In the genomic region with DNA sequence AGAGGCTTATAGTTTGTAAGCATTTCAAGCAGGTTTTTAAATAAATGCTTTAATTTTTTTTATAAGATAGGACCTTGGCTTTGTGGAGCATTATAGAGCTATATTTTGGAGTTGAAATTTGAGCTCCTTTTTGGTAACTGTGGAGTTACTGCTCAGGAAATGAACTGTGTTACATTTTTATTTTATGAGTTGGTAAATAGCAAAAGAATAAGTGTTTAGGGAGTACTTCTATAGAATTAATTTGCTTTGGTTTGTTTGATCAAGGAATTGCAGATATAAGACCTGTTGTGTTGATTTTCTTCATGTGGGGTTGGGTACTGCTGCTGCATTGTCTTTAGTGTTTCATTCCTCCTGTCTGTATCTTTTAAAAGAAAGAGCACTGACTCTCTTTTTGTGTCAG, we compare ENCODE assay signal across 9 cellular contexts. TPM values are rescaled to one million over a fixed set of nuclear protein-coding genes. Genes with fewer than 3 reads are reported as not detected.
DNase-seq lines count a peak whose midpoint lies in the region; ATAC-seq and TF ChIP-seq lines count a peak whose summit lies in the region.
"Had no signal": no experiment of that assay in that cellular context is flagged by ENCODE, and none has a peak within 500 bp of the region (broad histone marks: within the 10 kb centered on the region; RNA-seq: fewer than 3 reads in every experiment).

No MANE protein-coding gene starts in this region.

- CTCF ChIA-PET in activated CD4-positive, alpha-beta T cell treated with anti-CD3 and anti-CD28 coated beads, Interleukin-2, amount 10 ng/mL, durations not matched to agents 7 days and 5 days (lab: Charles Lee), result interaction anchor here (1.0 to 1.1 kb wide), 2 partner anchors 9 to 37 kb away, joined by 3 read pairs; no protein-coding TSS in a partner anchor

- H3K27ac ChIP-seq in tibial nerve, result peak overlapping the region in 1 of 4 donors; percentile 97

- H3K27me3 ChIP-seq in tibial nerve, result no peaks in the 10 kb centered on the region
- H3K27me3 ChIP-seq: spleen had no signal

- peaks cover 0 to 78% (median 34%) of the 10 kb centered on the region in 4 donors for H3K4me1 ChIP-seq in tibial nerve

- no peak for TF ChIP-seq POLR2A in tibial nerve (IDR thresholded peaks at IDR 0.05)

- H3K27ac Mint-ChIP-seq in activated CD4-positive, alpha-beta T cell treated with anti-CD3 and anti-CD28 coated beads, Interleukin-2, amount 10 ng/mL, durations not matched to agents 7 days and 5 days, result peak overlapping the region; percentile 10
- no peak overlapping the region for H3K27ac Mint-ChIP-seq in stimulated activated naive CD8-positive, alpha-beta T cell treated with anti-CD3 and anti-CD28 coated beads, Interleukin-15, amount 100 ng/mL, for 72 hours

- no peak for DNase-seq in activated CD4-positive, alpha-beta T cell treated with anti-CD3 and anti-CD28 coated beads, Interleukin-2, amount 10 ng/mL, durations not matched to agents 7 days and 5 days
- no peak for DNase-seq in activated CD4-positive, alpha-beta T cell treated with anti-CD3 and anti-CD28 coated beads, Interleukin-2, amount 50 U/mL, for 1 hour
- DNase-seq in fibroblast of pulmonary artery (ENCODE audit: low read depth) (no peak), tibial nerve (ENCODE audit: low spot score in 2 of 2) (no peak), NCI-H187 (lab: John Stamatoyannopoulos, UW) (no peak)
- no peak for DNase-seq in stimulated activated naive CD8-positive, alpha-beta T cell treated with anti-CD3 and anti-CD28 coated beads, Interleukin-15, amount 100 ng/mL, for 72 hours
- DNase-seq: spleen had no signal

- H3K9me3 ChIP-seq in tibial nerve, result no peaks in the 10 kb centered on the region
- H3K9me3 ChIP-seq: spleen had no signal

- H3K36me3 ChIP-seq in tibial nerve, result peaks cover 0 to 13% (median 0%) of the 10 kb centered on the region in 3 donors

- H3K36me3 Mint-ChIP-seq in activated CD4-positive, alpha-beta T cell treated with anti-CD3 and anti-CD28 coated beads, Interleukin-2, amount 10 ng/mL, durations not matched to agents 7 days and 5 days (ENCODE audit: low read depth), result peaks cover 57% of the 10 kb centered on the region

- peaks cover 70% of the 10 kb centered on the region for H3K4me1 Mint-ChIP-seq in activated CD4-positive, alpha-beta T cell treated with anti-CD3 and anti-CD28 coated beads, Interleukin-2, amount 10 ng/mL, durations not matched to agents 7 days and 5 days
- H3K4me1 Mint-ChIP-seq in stimulated activated naive CD8-positive, alpha-beta T cell treated with anti-CD3 and anti-CD28 coated beads, Interleukin-15, amount 100 ng/mL, for 72 hours, result peaks cover 73% of the 10 kb centered on the region

- peak overlapping the region; percentile 88 for H3K4me3 Mint-ChIP-seq in activated CD4-positive, alpha-beta T cell treated with anti-CD3 and anti-CD28 coated beads, Interleukin-2, amount 10 ng/mL, durations not matched to agents 7 days and 5 days
- H3K4me3 Mint-ChIP-seq in stimulated activated naive CD8-positive, alpha-beta T cell treated with anti-CD3 and anti-CD28 coated beads, Interleukin-15, amount 100 ng/mL, for 72 hours, result peak overlapping the region; percentile 84 to 88

- POLR2A ChIA-PET in activated CD4-positive, alpha-beta T cell treated with anti-CD3 and anti-CD28 coated beads, Interleukin-2, amount 10 ng/mL, durations not matched to agents 7 days and 5 days (lab: Charles Lee), result no interaction called here

- no peak for TF ChIP-seq EP300 in tibial nerve (IDR thresholded peaks at IDR 0.05)

- ATAC-seq in stimulated activated naive CD8-positive, alpha-beta T cell treated with anti-CD3 and anti-CD28 coated beads, Interleukin-15, amount 100 ng/mL, for 72 hours, result no peak
- ATAC-seq in GM19324 (IDR thresholded peaks at IDR 0.05; ENCODE audit: low FRiP score, unreplicated experiment), result no peak

- no peak for TF ChIP-seq CTCF in WI38 (IDR thresholded peaks at IDR 0.05; ENCODE audit: low read depth, low read length)
- TF ChIP-seq CTCF in fibroblast of pulmonary artery (IDR thresholded peaks at IDR 0.05; ENCODE audit: low read length, missing control alignments), result no peak
- TF ChIP-seq CTCF in tibial nerve (IDR thresholded peaks at IDR 0.05), result no peak

- H3K9me3 Mint-ChIP-seq in activated CD4-positive, alpha-beta T cell treated with anti-CD3 and anti-CD28 coated beads, Interleukin-2, amount 10 ng/mL, durations not matched to agents 7 days and 5 days, result no peaks in the 10 kb centered on the region
- H3K9me3 Mint-ChIP-seq in stimulated activated naive CD8-positive, alpha-beta T cell treated with anti-CD3 and anti-CD28 coated beads, Interleukin-15, amount 100 ng/mL, for 72 hours, result no peaks in the 10 kb centered on the region

- H3K27me3 Mint-ChIP-seq in activated CD4-positive, alpha-beta T cell treated with anti-CD3 and anti-CD28 coated beads, Interleukin-2, amount 10 ng/mL, durations not matched to agents 7 days and 5 days, result peaks cover 3% of the 10 kb centered on the region
- H3K27me3 Mint-ChIP-seq in stimulated activated naive CD8-positive, alpha-beta T cell treated with anti-CD3 and anti-CD28 coated beads, Interleukin-15, amount 100 ng/mL, for 72 hours, result peaks cover 8% of the 10 kb centered on the region

- H3K4me3 ChIP-seq in WI38 (ENCODE audit: low read depth, low read length), result peak overlapping the region; percentile 92
- peak overlapping the region; percentile 77 for H3K4me3 ChIP-seq in fibroblast of pulmonary artery (replicated peaks; ENCODE audit: low read depth, low read length)
- peak overlapping the region in 1 of 4 donors; percentile 98 for H3K4me3 ChIP-seq in tibial nerve

RNA-seq across cellular contexts. Expression of a gene that starts 3.5 kb away (rescaled TPM):
- 100 to 1,000 TPM; 126 to 131 TPM for total RNA-seq in activated CD4-positive, alpha-beta T cell treated with anti-CD3 and anti-CD28 coated beads, Interleukin-2, amount 10 ng/mL, durations not matched to agents 7 days and 5 days
- total RNA-seq in tibial nerve, result 100 to 1,000 TPM in 2 of 4 donors, 10 to 100 TPM in 2; 77.8 to 106 (median 90.1) TPM
